1 cellular context compared by ENCODE assay signal in genomic region chr16:30893744-30894539, GRCh38.
TF ChIP-seq lines count a peak whose summit lies in the region.

BCL7C (minus strand) TSS chr16:30894077; CDS start chr16:30893944, 133 bp downstream.

TF ChIP-seq in IMR-90, 13 proteins besides CTCF, POLR2A, EP300 and RAD21 (continued from another document):
- peak; percentile 10 for TF ChIP-seq RCOR1 (IDR thresholded peaks at IDR 0.05; ENCODE audit: insufficient replicate concordance, low read length)
- no peak for TF ChIP-seq MAFK (IDR thresholded peaks at IDR 0.05; ENCODE audit: low read depth, low read length)
- TF ChIP-seq NFE2L2 (IDR thresholded peaks at IDR 0.05; ENCODE audit: low read depth, low read length): no peak
- TF ChIP-seq, protein P1, sequence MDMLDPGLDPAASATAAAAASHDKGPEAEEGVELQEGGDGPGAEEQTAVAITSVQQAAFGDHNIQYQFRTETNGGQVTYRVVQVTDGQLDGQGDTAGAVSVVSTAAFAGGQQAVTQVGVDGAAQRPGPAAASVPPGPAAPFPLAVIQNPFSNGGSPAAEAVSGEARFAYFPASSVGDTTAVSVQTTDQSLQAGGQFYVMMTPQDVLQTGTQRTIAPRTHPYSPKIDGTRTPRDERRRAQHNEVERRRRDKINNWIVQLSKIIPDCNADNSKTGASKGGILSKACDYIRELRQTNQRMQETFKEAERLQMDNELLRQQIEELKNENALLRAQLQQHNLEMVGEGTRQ (IDR thresholded peaks at IDR 0.05; ENCODE audit: low read depth, low read length): peak; percentile 80
- TF ChIP-seq ELK1 (IDR thresholded peaks at IDR 0.05; ENCODE audit: borderline replicate concordance, low read depth, low read length): no peak
